In genomic region chr16:3065069-3065741, GRCh38 we compare ENCODE assay signal across 9 cellular contexts. TPM values are rescaled to one million over a fixed set of nuclear protein-coding genes. Genes with fewer than 3 reads are reported as not detected.
DNase-seq lines count a peak whose midpoint lies in the region; ATAC-seq, FAIRE-seq and TF ChIP-seq lines count a peak whose summit lies in the region.
"Had no signal": no experiment of that assay in that cellular context is flagged by ENCODE, and none has a peak within 500 bp of the region (broad histone marks: within the 10 kb centered on the region; RNA-seq: fewer than 3 reads in every experiment).

TSS of gene IL32 (plus strand) at chr16:3065640. CDS start at chr16:3065812, 172 bp downstream.

- H3K4me3 ChIP-seq in GM12865 (ENCODE audit: low read depth, low read length) (peak within 1 kb of the TSS; percentile 58), GM12878 (peak within 1 kb of the TSS; percentile 62), right lobe of liver (peak within 1 kb of the TSS; percentile 65 to 72 (median 66))

- no peaks in the 10 kb centered on the region for H3K27me3 Mint-ChIP-seq in T-cell

- H3K27ac ChIP-seq in GM12878 (ENCODE audit: control insufficient read depth, insufficient read depth): peak within 1 kb of the TSS; percentile 86
- peak within 1 kb of the TSS; percentile 96 to 97 (median 97) for H3K27ac ChIP-seq in right lobe of liver

- intact Hi-C loops in GM12878 (cut with micrococcal nuclease; ENCODE audit: unreplicated experiment): no loop called here
- intact Hi-C loops in right lobe of liver (cut with DNase I): no loop called here

- no peak for TF ChIP-seq RAD21 in GM12878 (IDR thresholded peaks at IDR 0.05; ENCODE audit: insufficient read depth, low read depth, low read length)

- CTCF ChIA-PET in T-cell (lab: Charles Lee): interaction anchor here in 1 of 2 donors (0.6 to 1.8 kb wide), 4 partner anchors 10 to 68 kb away, joined by 3 to 5 read pairs (median 4); no protein-coding TSS in a partner anchor
- CTCF ChIA-PET in GM12878 (lab: Yijun Ruan, JAX): interaction anchor here (0.8 to 9.5 kb wide), 10 partner anchors 11 to 103 kb away, joined by 3 to 174 read pairs (median 5); partner anchors contain the start of gene ZNF213

- H3K36me3 ChIP-seq in GM12878 (ENCODE audit: control insufficient read depth in 2 of 2, insufficient read depth in 2 of 2, low read length in 1 of 2) (no peaks in the 10 kb centered on the region; a peak in 2 of 4 replicates), right lobe of liver (peaks cover 0 to 14% (median 5%) of the 10 kb centered on the region in 4 donors)

- peak within 1 kb of the TSS; percentile 77 for H2AFZ ChIP-seq in GM12878 (ENCODE audit: control insufficient read depth, low read depth, low read length)

- SMC1A ChIA-PET in GM12878 (lab: Charles Lee; ENCODE audit: uncharacterized antibody, unreplicated experiment): interaction anchor here (0.9 to 6.1 kb wide), 6 partner anchors 11 to 64 kb away, joined by 4 to 52 read pairs (median 6); no protein-coding TSS in a partner anchor

- RAD21 ChIA-PET in GM12878 (lab: Charles Lee; ENCODE audit: unreplicated experiment): interaction anchor here (1.2 to 3.9 kb wide), 5 partner anchors 11 to 94 kb away, joined by 3 to 23 read pairs (median 6); partner anchors contain the start of gene ZSCAN10

- no peaks in the 10 kb centered on the region for H3K9me3 Mint-ChIP-seq in T-cell

- FAIRE-seq in GM12878 (lab: Jason Lieb, UNC): no peak

- H3K9me3 ChIP-seq in GM12878 (replicated peaks; ENCODE audit: control insufficient read depth, insufficient read depth, low read length) (no peaks in the 10 kb centered on the region; the same call in 2 of the 3 replicates), right lobe of liver (no peaks in the 10 kb centered on the region)

- H3K9ac ChIP-seq in GM12878 (ENCODE audit: control insufficient read depth, insufficient read depth, low read length): peak within 1 kb of the TSS; percentile 75

- H3K4me1 ChIP-seq in GM12878 (ENCODE audit: control insufficient read depth, insufficient read depth, low read length) (peaks cover 19% of the 10 kb centered on the region), right lobe of liver (peaks cover 0 to 22% (median 4%) of the 10 kb centered on the region in 4 donors)

- H3K4me1 Mint-ChIP-seq in T-cell: peaks cover 57 to 71% (median 64%) of the 10 kb centered on the region in 3 donors

- H3K27me3 ChIP-seq in GM12878 (replicated peaks in 1 of 2; ENCODE audit: control insufficient read depth in 2 of 2, insufficient read depth in 2 of 2, low read length in 1 of 2): no peaks in the 10 kb centered on the region
- H3K27me3 ChIP-seq in right lobe of liver: no peaks in the 10 kb centered on the region

- peaks cover 31% of the 10 kb centered on the region for H3K36me3 Mint-ChIP-seq in T-cell

- H3K79me2 ChIP-seq in GM12878 (ENCODE audit: control insufficient read depth, insufficient read depth, low read length): peaks cover 25% of the 10 kb centered on the region

- no peaks in the 10 kb centered on the region for H4K20me1 ChIP-seq in GM12878 (ENCODE audit: control insufficient read depth, insufficient read depth)

- no peak for TF ChIP-seq CTCF in GM12865 (IDR thresholded peaks at IDR 0.05; ENCODE audit: insufficient read depth, low read depth, low read length, missing control alignments)
- no peak for TF ChIP-seq CTCF in GM12878 (IDR thresholded peaks at IDR 0.05 in 2 of 3, conservative IDR thresholded peaks at IDR 0.05 in 1 of 3; ENCODE audit: control insufficient read depth in 2 of 3, extremely low read depth in 1 of 3, insufficient read depth in 1 of 3, low read depth in 3 of 3, low read length in 3 of 3)
- no peak for TF ChIP-seq CTCF in right lobe of liver (IDR thresholded peaks at IDR 0.05)

- POLR2A ChIA-PET in T-cell (lab: Charles Lee) (interaction anchor here in 1 of 2 donors (0.6 kb wide), 1 partner anchor 63 kb away, joined by 4 read pairs; no protein-coding TSS in a partner anchor), GM12878 (lab: Charles Lee) (interaction anchor here (0.8 to 2.7 kb wide), 4 partner anchors 11 to 85 kb away, joined by 3 to 38 read pairs (median 6); partner anchors contain the start of gene ZNF213)

- H3K4me3 Mint-ChIP-seq in T-cell: peak within 1 kb of the TSS; percentile 96 to 100 (median 97)

- no peak for TF ChIP-seq EP300 in GM12878 (IDR thresholded peaks at IDR 0.05; ENCODE audit: borderline replicate concordance in 1 of 2, control insufficient read depth in 1 of 2, low read depth in 2 of 2, low read length in 2 of 2)

- BruUV-seq in GM12878 (replicated peaks; lab: Mats Ljungman, UMichigan): TSS peak; percentile 69

- no peak for TF ChIP-seq POLR2A in GM12878 (IDR thresholded peaks at IDR 0.05; ENCODE audit: low read depth, low read length)
- TF ChIP-seq POLR2A in right lobe of liver (IDR thresholded peaks at IDR 0.05): peak; percentile 83

- peak within 1 kb of the TSS; percentile 96 to 100 for H3K27ac Mint-ChIP-seq in T-cell

- ATAC-seq in T-cell (replicated peaks in 1 of 4) (peak; percentile 60 to 64 (median 60)), GM12878 (peak; percentile 75), right lobe of liver (peak; percentile 77 to 90 (median 86)), GM21526 (IDR thresholded peaks at IDR 0.05; ENCODE audit: low FRiP score, unreplicated experiment) (no peak)

- peak within 1 kb of the TSS; percentile 89 for H3K4me2 ChIP-seq in GM12878 (ENCODE audit: control insufficient read depth, insufficient read depth)

- 37% methylated on average over 13 of the region's 13 CpGs for WGBS in GM12878 (ENCODE audit: insufficient coverage, insufficient replicate concordance, low lambda C conversion rate, missing lambda C conversion rate)
- 20% methylated on average over 11 of the region's 13 CpGs for WGBS in right lobe of liver (ENCODE audit: insufficient coverage, low coverage, low lambda C conversion rate, missing lambda C conversion rate)

- DNase-seq in GM12865 (ENCODE audit: low read depth) (peak; percentile 65), T-cell (peak in 29 of 34 experiments; percentile 42 to 76 (median 59)), GM12878 (ENCODE audit: low read depth, low spot score) (no peak), right lobe of liver (peak; percentile 86 to 88 (median 87)), GOT3 (lab: John Stamatoyannopoulos, UW) (no peak), SIG-M5 treated with dmso at 0.1 percent for 504 hours (lab: John Stamatoyannopoulos, UW; ENCODE audit: unreplicated experiment) (no peak)
- peak; percentile 34 to 43 for DNase-seq in stimulated activated CD8-positive, alpha-beta memory T cell treated with anti-CD3 and anti-CD28 coated beads, Interleukin-7, amount 100 ng/mL, for 1 hour (ENCODE audit: low read depth in 2 of 2)

- in situ Hi-C loops in GM12878 (cut with MboI): no loop called here

TF ChIP-seq in GM12878, 131 proteins besides CTCF, POLR2A, EP300 and RAD21 (continues in another document):
- 0 out of 2 replicates have a peak, but pooled peaks have one; percentile 10 for TF ChIP-seq ZNF592 (IDR thresholded peaks at IDR 0.05)

RNA-seq across cellular contexts. Expression of gene IL32, which starts in this region (rescaled TPM):
- total RNA-seq in T-cell (1,000 to 10,000 TPM in 2 of 5 donors, 100 to 1,000 TPM in 3; 736 to 1,200 (median 999) TPM), GM12878 (2014; rRNA removed) (61.5 and 70.0 TPM in 2 replicates), GM12878 (2014; rRNA removed; fragmentation: Illumina TruSeq; extraction: Trizol) (25.8 and 27.0 TPM in 2 replicates), GM12878 (2021) (69.5 and 72.6 TPM in 2 replicates), right lobe of liver (1,000 to 10,000 TPM in 2 of 6 experiments, 100 to 1,000 TPM in 4; 204 to 1,268 (median 669) TPM)
- 76.5 and 84.9 TPM in 2 replicates for total RNA-seq in GM12878 (2013; cell fraction: nucleolus; rRNA removed)
- 89.9 TPM for polyA plus RNA-seq in GM12878 (2011; ENCODE audit: low read depth)
- polyA plus RNA-seq in GM12878 (2011; rRNA removed) (92.5 and 122 TPM in 2 replicates), GM12878 (2014; fragmentation: Illumina TruSeq; extraction: Trizol) (30.5 and 54.4 TPM in 2 replicates), GM12878 (2014; fragmentation: Nextera tagmentation; extraction: Ambion mirVana) (10 to 100 TPM; 44.8 to 49.3 TPM), GM12878 (2014; rRNA removed) (74.1 and 82.0 TPM in 2 replicates), GM12878 (2016; fragmentation: Nextera tagmentation; extraction: Ambion mirVana) (10 to 100 TPM; 51.1 to 57.2 TPM)
- polyA plus RNA-seq in GM12878 (2011; cell fraction: cytosol; rRNA removed): 206 and 287 TPM in 2 replicates
- 208 and 325 TPM in 2 replicates for polyA plus RNA-seq in GM12878 (2011; cell fraction: nucleus; rRNA removed)
- polyA plus RNA-seq in GM12878 (2012): 178 and 191 TPM in 2 replicates
- polyA minus RNA-seq in GM12878 (2011; rRNA and poly(A)+ RNA removed): 37.9 and 97.9 TPM in 2 replicates
- polyA minus RNA-seq in GM12878 (2011; cell fraction: cytosol; rRNA and poly(A)+ RNA removed): 52.2 and 53.5 TPM in 2 replicates
- polyA minus RNA-seq in GM12878 (2011; cell fraction: nucleus; rRNA and poly(A)+ RNA removed): 55.2 and 62.4 TPM in 2 replicates
- total RNA-seq: SK-MEL-5 had no signal

Comparison
In these comparisons a context has a peak if more than half of its experiments do, and no peak if none do; other contexts are left out.
1. DNase-seq: peak in GM12865 (single experiment), T-cell (29 of 34), right lobe of liver (3 of 3) and stimulated activated CD8-positive, alpha-beta memory T cell treated with anti-CD3 and anti-CD28 coated beads, Interleukin-7, amount 100 ng/mL, for 1 hour (2 of 2); none in GM12878 (single experiment), GOT3 (single experiment) and SIG-M5 treated with dmso at 0.1 percent for 504 hours (single experiment).
2. Peak in every context shown above with its lines, with median percentiles within 50 percentile points of each other: H3K4me3 ChIP-seq.